29 cellular contexts compared by ENCODE assay signal in genomic region chr1:212182585-212182984, GRCh38.
"Had no signal": no experiment of that assay in that cellular context is flagged by ENCODE, and none has a peak within 500 bp of the region (broad histone marks: within the 10 kb centered on the region; RNA-seq: fewer than 3 reads in every experiment).

No MANE protein-coding gene starts in this region.

- H3K27me3 ChIP-seq: brain microvascular endothelial cell, dorsolateral prefrontal cortex, heart left ventricle had no signal

- FAIRE-seq: astrocyte, bronchial epithelial cell, frontal cortex had no signal

- H3K27ac ChIP-seq: brain microvascular endothelial cell, coronary artery, dorsolateral prefrontal cortex, heart left ventricle, WERI-Rb-1 had no signal

- H3K36me3 ChIP-seq: brain microvascular endothelial cell, heart left ventricle, WERI-Rb-1 had no signal

- H3K9me3 ChIP-seq: heart left ventricle had no signal

- DNase-seq: activated B cell treated with CpG ODN at 0.5 μM for 24 hours; activated CD4-positive, alpha-beta T cell treated with anti-CD3 and anti-CD28 coated beads for 48 hours; activated CD4-positive, alpha-beta T cell treated with anti-CD3 and anti-CD28 coated beads, Interleukin-2, amount 50 U/mL, for 1 hour; activated CD4-positive, alpha-beta T cell treated with anti-CD3 and anti-CD28 coated beads, Interleukin-2, amount 50 U/mL, for 48 hours; activated CD8-positive, alpha-beta memory T cell treated with anti-CD3 and anti-CD28 coated beads for 24 hours; activated CD8-positive, alpha-beta T cell treated with anti-CD3 and anti-CD28 coated beads for 36 hours; activated effector memory CD4-positive, alpha-beta T cell treated with Interleukin-2 at 50 U/mL for 16 hours; activated gamma-delta T cell treated with Interleukin-2 at 50 U/mL for 16 hours; activated naive CD4-positive, alpha-beta T cell treated with anti-CD3 and anti-CD28 coated beads, Interleukin-2, amount 50 U/mL, for 16 hours; activated naive CD4-positive, alpha-beta T cell treated with Interleukin-2 at 50 U/mL for 16 hours; activated T-cell treated with anti-CD3 and anti-CD28 coated beads, Interleukin-2, amount 50 U/mL, for 4 hours; amniotic stem cell; anterior cingulate cortex; brain microvascular endothelial cell; dorsolateral prefrontal cortex; effector memory CD4-positive, alpha-beta T cell; endodermal cell; foreskin fibroblast; glutamatergic neuron; heart left ventricle; T-helper 9 cell; WERI-Rb-1 had no signal

- H3K4me3 ChIP-seq: coronary artery, dorsolateral prefrontal cortex, heart left ventricle had no signal

- ATAC-seq: activated CD4-positive, CD25-positive, alpha-beta regulatory T cell treated with anti-CD3 and anti-CD28 coated beads, Interleukin-2, amount 50 U/mL, for 24 hours; activated CD8-positive, alpha-beta T cell treated with anti-CD3 and anti-CD28 coated beads for 36 hours; activated T-cell treated with anti-CD3 and anti-CD28 coated beads, Interleukin-2, amount 50 U/mL, for 4 hours; activated T-helper 17 cell treated with anti-CD3 and anti-CD28 coated beads, Interleukin-2, amount 50 U/mL, for 72 hours; esophagus mucosa; heart left ventricle had no signal
